32 cellular contexts compared by ENCODE assay signal in the genomic region with DNA sequence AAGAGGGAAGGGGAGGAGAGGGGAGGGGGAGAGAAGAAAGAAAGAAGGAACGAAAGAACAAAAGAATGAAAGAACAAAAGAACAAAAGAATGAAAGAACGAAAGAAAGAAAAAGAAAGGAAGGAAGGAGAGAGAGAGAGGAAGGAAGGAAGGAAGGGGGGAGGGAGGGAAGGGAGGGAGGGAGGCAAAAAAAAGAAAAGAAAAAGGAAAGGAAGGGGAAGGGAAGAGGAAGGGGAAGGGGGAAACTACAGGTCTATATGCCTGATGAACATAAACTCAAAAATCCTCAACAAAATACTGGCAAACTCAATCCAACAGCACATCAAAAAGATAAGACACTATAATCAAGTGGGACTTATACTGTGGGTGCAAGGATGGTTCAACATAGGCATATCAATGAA. TPM values are rescaled to one million over a fixed set of nuclear protein-coding genes. Genes with fewer than 3 reads are reported as not detected.
"Had no signal": no experiment of that assay in that cellular context is flagged by ENCODE, and none has a peak within 500 bp of the region (broad histone marks: within the 10 kb centered on the region; RNA-seq: fewer than 3 reads in every experiment).

No MANE protein-coding gene starts in this region.

- FAIRE-seq: RCC 7860 had no signal

- H3K4me3 ChIP-seq: PC-9, SJCRH30, SK-N-MC had no signal

- H3K36me3 ChIP-seq: SJCRH30 had no signal

- H3K4me1 Mint-ChIP-seq: T-cell had no signal

- H3K4me1 ChIP-seq: SJCRH30 had no signal

- H3K36me3 Mint-ChIP-seq: T-cell had no signal

- H3K27me3 ChIP-seq: SJCRH30 had no signal

- H3K27me3 Mint-ChIP-seq: T-cell had no signal

- ATAC-seq: Panc1, Right ventricle myocardium inferior, SK-N-SH treated with all-trans-retinoic acid at 6 μM for 48 hours, T-cell had no signal

- H3K9me3 ChIP-seq: SJCRH30 had no signal

- H3K4me3 Mint-ChIP-seq: T-cell had no signal

- H3K4me2 ChIP-seq: PC-9 had no signal

- H2AFZ ChIP-seq: PC-9 had no signal

- H3K27ac ChIP-seq: PC-9, RWPE1, SJCRH30, SK-N-MC had no signal

- DNase-seq: Karpas-422, MM.1S, MV-4-11, NCI-H1092, NCI-H1105, NCI-H1417 treated with DMSO at 0.1 percent for 48 hours, NCI-H1436 treated with DMSO at 0.1 percent for 48 hours, NCI-H1694 treated with DMSO at 0.1 percent for 48 hours, NCI-H187 treated with DMSO at 0.1 percent for 48 hours, NCI-H2029, NCI-H2081, NCI-H226, NCI-H446 treated with DMSO at 0.1 percent for 48 hours, NCI-H510A, NCI-H524, NCI-H526, NCI-H69, NCI-H748 treated with DMSO at 0.1 percent for 48 hours, NCI-H82, PC-9, SHP77, SIG-M5, SJCRH30, T-cell had no signal

- H3K27ac Mint-ChIP-seq: T-cell had no signal

RNA-seq across cellular contexts. Expression of gene LGSN, which starts 13.7 kb away (rescaled TPM):
- total RNA-seq: MCF 10A, PC-9, Right ventricle myocardium inferior, RPMI7951, SJCRH30 had no signal
